ENCODE assay signal across 8 cellular contexts in the genomic region with DNA sequence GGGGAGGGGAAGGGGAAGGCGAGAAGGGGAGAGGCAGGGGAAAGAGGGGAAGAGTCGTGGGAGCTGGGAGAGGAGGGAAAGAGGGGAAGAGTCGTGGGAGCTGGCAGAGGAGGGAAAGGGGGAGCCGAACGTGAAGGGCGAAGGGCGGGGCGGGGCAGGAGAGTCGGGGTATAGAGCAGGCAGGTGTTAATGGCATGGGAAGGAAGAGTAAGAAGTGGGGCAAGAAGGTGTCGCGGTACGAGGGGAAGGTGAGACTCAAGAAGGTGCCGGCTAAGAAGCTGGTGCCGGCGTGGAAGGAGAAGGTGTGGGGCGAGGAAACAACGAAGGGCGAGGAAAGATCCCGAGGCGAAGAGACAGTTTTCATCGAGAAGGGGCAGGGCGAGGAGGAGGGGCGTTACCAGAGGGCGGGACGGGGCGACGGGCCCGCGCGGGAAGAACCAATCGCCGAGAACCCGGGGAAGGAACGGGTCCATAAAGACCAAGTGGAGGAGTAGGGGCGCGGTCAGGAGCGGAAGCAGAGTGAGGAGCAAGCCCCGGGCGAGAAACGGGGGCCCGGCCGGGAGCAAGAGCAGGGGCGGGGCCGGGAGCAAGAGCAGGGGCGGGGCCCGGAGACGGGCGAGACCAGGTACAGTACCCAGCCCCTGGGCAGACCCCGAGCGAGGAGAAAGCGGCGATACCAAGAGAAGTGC. TPM values are rescaled to one million over a fixed set of nuclear protein-coding genes. Genes with fewer than 3 reads are reported as not detected.
DNase-seq lines count a peak whose midpoint lies in the region; ATAC-seq and TF ChIP-seq lines count a peak whose summit lies in the region.

No MANE protein-coding gene starts in this region.

- DNase-seq in Ammon's horn (ENCODE audit: low spot score) (peak; percentile 98), NCI-H460 (ENCODE audit: extremely low read depth, low read depth) (peak; percentile 94), cerebellum (ENCODE audit: low spot score) (peak; percentile 96), kidney glomerular epithelial cell (lab: John Stamatoyannopoulos, UW) (peak; percentile 91)
- peak; percentile 89 for DNase-seq in activated CD4-positive, alpha-beta T cell treated with anti-CD3 and anti-CD28 coated beads for 1 hour
- DNase-seq in stimulated activated CD4-positive, alpha-beta T cell treated with anti-CD3 and anti-CD28 coated beads, Interleukin-15, amount 100 ng/mL, for 24 hours = peak; percentile 98

- peak; percentile 61 for ATAC-seq in HG03378 (IDR thresholded peaks at IDR 0.05; ENCODE audit: unreplicated experiment)

- peak; percentile 57 for TF ChIP-seq POLR2A in GM19193 (IDR thresholded peaks at IDR 0.05; ENCODE audit: extremely low read depth, insufficient read depth, insufficient read length)

RNA-seq across cellular contexts. Expression of a gene that starts 0.5 kb away (rescaled TPM):
- total RNA-seq in NCI-H460 (2014; rRNA removed; shearing (Covaris generic)) = 0.69 and 0.81 TPM in 2 replicates
- polyA plus RNA-seq in NCI-H460 (2014; cell fraction: nucleus; rRNA removed) = 0.05 and 0.11 TPM in 2 replicates
- total RNA-seq in cerebellum = 27.9 TPM

RNA-seq across cellular contexts. Expression of a gene that starts 16.4 kb away (rescaled TPM):
- total RNA-seq in NCI-H460 (2014; rRNA removed; shearing (Covaris generic)) = 0.15 and 0.26 TPM in 2 replicates
- 0.02 and 0.03 TPM in 2 replicates for polyA plus RNA-seq in NCI-H460 (2014; cell fraction: nucleus; rRNA removed)
- total RNA-seq in cerebellum = 1.7 TPM

RNA-seq across cellular contexts. Expression of a gene that starts 20.3 kb away (rescaled TPM):
- 35.9 and 47.5 TPM in 2 replicates for total RNA-seq in NCI-H460 (2014; rRNA removed; shearing (Covaris generic))
- 72.4 and 73.8 TPM in 2 replicates for polyA plus RNA-seq in NCI-H460 (2014; cell fraction: nucleus; rRNA removed)
- total RNA-seq in cerebellum = 25.5 TPM

RNA-seq across cellular contexts. Expression of a gene that starts 32.0 kb away (rescaled TPM):
- total RNA-seq in NCI-H460 (2014; rRNA removed; shearing (Covaris generic)) = 64.5 and 89.5 TPM in 2 replicates
- 7.6 and 21.7 TPM in 2 replicates for polyA plus RNA-seq in NCI-H460 (2014; cell fraction: nucleus; rRNA removed)
- total RNA-seq in cerebellum = not detected

RNA-seq across cellular contexts. Expression of a gene that starts 38.3 kb away (rescaled TPM):
- total RNA-seq in NCI-H460 (2014; rRNA removed; shearing (Covaris generic)) = 155 and 167 TPM in 2 replicates
- polyA plus RNA-seq in NCI-H460 (2014; cell fraction: nucleus; rRNA removed) = 205 and 281 TPM in 2 replicates
- 99.2 TPM for total RNA-seq in cerebellum

Comparison
In these comparisons a context has a peak if more than half of its experiments do, and no peak if none do; other contexts are left out.
1. Peak in every context shown above with its lines: DNase-seq and ATAC-seq.
2. RNA of a gene that starts 0.5 kb away (total RNA-seq): 27.9 TPM in cerebellum (single experiment); 0.69 to 0.81 TPM in NCI-H460; every median in the first group is over 10 times any median in the second.